ENCODE assay signal across 19 cellular contexts in genomic region chr5:157214399-157214798, GRCh38. TPM values are rescaled to one million over a fixed set of nuclear protein-coding genes. Genes with fewer than 3 reads are reported as not detected.
DNase-seq lines count a peak whose midpoint lies in the region; ATAC-seq lines count a peak whose summit lies in the region.
"Had no signal": no experiment of that assay in that cellular context is flagged by ENCODE, and none has a peak within 500 bp of the region (broad histone marks: within the 10 kb centered on the region; RNA-seq: fewer than 3 reads in every experiment).

No MANE protein-coding gene starts in this region.

- H3K4me3 Mint-ChIP-seq in activated T-cell treated with anti-CD3 and anti-CD28 coated beads, Interleukin-2, amount 50 U/mL, for 24 hours = peak overlapping the region; percentile 64
- H3K4me3 Mint-ChIP-seq in activated T-helper 17 cell treated with anti-CD3 and anti-CD28 coated beads, Interleukin-2, amount 50 U/mL, for 72 hours = peak overlapping the region; percentile 74
- H3K4me3 Mint-ChIP-seq in stimulated activated effector memory CD8-positive, alpha-beta T cell treated with anti-CD3 and anti-CD28 coated beads, Interleukin-12 subunit alpha, Interleukin-12 subunit beta, amount 100 ng/mL, for 72 hours = peak overlapping the region; percentile 60
- H3K4me3 Mint-ChIP-seq: endodermal cell had no signal

- in situ Hi-C loops in KBM-7 (cut with MboI; ENCODE audit: low pct_unique_long_range_greater_than_20kb, low sequenced_read_pairs) = no loop called here

- H3K9me3 Mint-ChIP-seq in activated T-cell treated with anti-CD3 and anti-CD28 coated beads, Interleukin-2, amount 50 U/mL, for 24 hours = peaks cover 5% of the 10 kb centered on the region
- H3K9me3 Mint-ChIP-seq in activated T-helper 17 cell treated with anti-CD3 and anti-CD28 coated beads, Interleukin-2, amount 50 U/mL, for 72 hours = no peaks in the 10 kb centered on the region
- no peaks in the 10 kb centered on the region for H3K9me3 Mint-ChIP-seq in stimulated activated effector memory CD8-positive, alpha-beta T cell treated with anti-CD3 and anti-CD28 coated beads, Interleukin-12 subunit alpha, Interleukin-12 subunit beta, amount 100 ng/mL, for 72 hours
- H3K9me3 Mint-ChIP-seq: endodermal cell had no signal

- peak; percentile 31 for ATAC-seq in HG03060 (IDR thresholded peaks at IDR 0.05; ENCODE audit: low read depth, unreplicated experiment)
- ATAC-seq in activated T-helper 17 cell treated with anti-CD3 and anti-CD28 coated beads, Interleukin-2, amount 50 U/mL, for 72 hours (replicated peaks) = no peak
- no peak for ATAC-seq in stimulated activated effector memory CD8-positive, alpha-beta T cell treated with anti-CD3 and anti-CD28 coated beads, Interleukin-12 subunit alpha, Interleukin-12 subunit beta, amount 100 ng/mL, for 72 hours
- ATAC-seq: left colon had no signal

- H3K4me1 Mint-ChIP-seq in activated T-cell treated with anti-CD3 and anti-CD28 coated beads, Interleukin-2, amount 50 U/mL, for 24 hours (ENCODE audit: low read depth) = peaks cover 98% of the 10 kb centered on the region
- H3K4me1 Mint-ChIP-seq in activated T-helper 17 cell treated with anti-CD3 and anti-CD28 coated beads, Interleukin-2, amount 50 U/mL, for 72 hours = peaks cover 74% of the 10 kb centered on the region
- H3K4me1 Mint-ChIP-seq in stimulated activated effector memory CD8-positive, alpha-beta T cell treated with anti-CD3 and anti-CD28 coated beads, Interleukin-12 subunit alpha, Interleukin-12 subunit beta, amount 100 ng/mL, for 72 hours = peaks cover 85% of the 10 kb centered on the region
- H3K4me1 Mint-ChIP-seq: endodermal cell had no signal

- peaks cover 98% of the 10 kb centered on the region for H3K36me3 Mint-ChIP-seq in activated T-cell treated with anti-CD3 and anti-CD28 coated beads, Interleukin-2, amount 50 U/mL, for 24 hours (ENCODE audit: low read depth)
- H3K36me3 Mint-ChIP-seq in activated T-helper 17 cell treated with anti-CD3 and anti-CD28 coated beads, Interleukin-2, amount 50 U/mL, for 72 hours (ENCODE audit: low read depth) = peaks cover 100% of the 10 kb centered on the region
- H3K36me3 Mint-ChIP-seq in stimulated activated effector memory CD8-positive, alpha-beta T cell treated with anti-CD3 and anti-CD28 coated beads, Interleukin-12 subunit alpha, Interleukin-12 subunit beta, amount 100 ng/mL, for 72 hours = peaks cover 100% of the 10 kb centered on the region

- peak overlapping the region; percentile 99 for H3K27ac Mint-ChIP-seq in activated T-cell treated with anti-CD3 and anti-CD28 coated beads, Interleukin-2, amount 50 U/mL, for 24 hours
- H3K27ac Mint-ChIP-seq in activated T-helper 17 cell treated with anti-CD3 and anti-CD28 coated beads, Interleukin-2, amount 50 U/mL, for 72 hours = peak overlapping the region; percentile 94
- peak overlapping the region; percentile 86 for H3K27ac Mint-ChIP-seq in stimulated activated effector memory CD8-positive, alpha-beta T cell treated with anti-CD3 and anti-CD28 coated beads, Interleukin-12 subunit alpha, Interleukin-12 subunit beta, amount 100 ng/mL, for 72 hours
- H3K27ac Mint-ChIP-seq: endodermal cell had no signal

- H3K27me3 Mint-ChIP-seq in activated T-cell treated with anti-CD3 and anti-CD28 coated beads, Interleukin-2, amount 50 U/mL, for 24 hours = no peaks in the 10 kb centered on the region
- H3K27me3 Mint-ChIP-seq in activated T-helper 17 cell treated with anti-CD3 and anti-CD28 coated beads, Interleukin-2, amount 50 U/mL, for 72 hours = no peaks in the 10 kb centered on the region

- DNase-seq in activated T-cell treated with anti-CD3 and anti-CD28 coated beads, Interleukin-2, amount 50 U/mL, for 24 hours = no peak
- DNase-seq in activated T-cell treated with anti-CD3 and anti-CD28 coated beads for 4 hours (no peak), KBM-7 (no peak), SW480 (ENCODE audit: low spot score) (no peak)
- DNase-seq in stimulated activated effector memory CD8-positive, alpha-beta T cell treated with anti-CD3 and anti-CD28 coated beads, Interleukin-12 subunit alpha, Interleukin-12 subunit beta, amount 100 ng/mL, for 72 hours (ENCODE audit: low spot score in 2 of 2) = no peak
- no peak for DNase-seq in stimulated activated CD4-positive, alpha-beta T cell treated with anti-CD3 and anti-CD28 coated beads, Interleukin-2, amount 100 ng/mL, for 48 hours
- DNase-seq: ACHN; amniotic stem cell; endodermal cell; hypothalamus; left colon; mucosa of descending colon; NCI-H1436; sigmoid colon; stimulated activated CD4-positive, alpha-beta T cell treated with anti-CD3 and anti-CD28 coated beads, Interleukin-4, amount 100 ng/mL, for 1 hour; upper lobe of left lung had no signal

RNA-seq across cellular contexts. Expression of gene ITK, which starts 33.8 kb away (rescaled TPM):
- total RNA-seq in activated T-helper 17 cell treated with anti-CD3 and anti-CD28 coated beads, Interleukin-2, amount 50 U/mL, for 72 hours = 100 to 1,000 TPM; 144 to 277 TPM
- total RNA-seq: osteocyte had no signal

RNA-seq across cellular contexts. Expression of gene GARIN3, which starts 48.3 kb away (rescaled TPM):
- total RNA-seq in activated T-helper 17 cell treated with anti-CD3 and anti-CD28 coated beads, Interleukin-2, amount 50 U/mL, for 72 hours = under 1 TPM; 0.09 to 0.85 TPM
- total RNA-seq: endodermal cell, left colon, mucosa of descending colon, osteocyte, sigmoid colon, upper lobe of left lung had no signal

RNA-seq across cellular contexts. Expression of gene CYFIP2, which starts 51.5 kb away (rescaled TPM):
- 100 to 1,000 TPM; 269 to 291 TPM for total RNA-seq in activated T-helper 17 cell treated with anti-CD3 and anti-CD28 coated beads, Interleukin-2, amount 50 U/mL, for 72 hours
